In genomic region chr11:100619484-100619883, GRCh38 we compare ENCODE assay signal across 15 cellular contexts.
DNase-seq lines count a peak whose midpoint lies in the region; TF ChIP-seq lines count a peak whose summit lies in the region.
"Had no signal": no experiment of that assay in that cellular context is flagged by ENCODE, and none has a peak within 500 bp of the region (broad histone marks: within the 10 kb centered on the region; RNA-seq: fewer than 3 reads in every experiment).

No MANE protein-coding gene starts in this region.

- H3K27ac Mint-ChIP-seq in activated naive CD8-positive, alpha-beta T cell treated with anti-CD3 and anti-CD28 coated beads for 36 hours, result no peak overlapping the region
- H3K27ac Mint-ChIP-seq: activated CD4-positive, alpha-beta memory T cell treated with anti-CD3 and anti-CD28 coated beads for 36 hours; activated T-helper 1 cell treated with anti-CD3 and anti-CD28 coated beads, Interleukin-12 subunit alpha, Interleukin-12 subunit beta, Interleukin-2, Interleukin-4 antibody, amounts not matched to agents 30 ng/mL and 10 ng/mL and 1 ng/mL, durations not matched to agents 14 hours and 24 hours and 36 hours; CD4-positive, alpha-beta memory T cell; dendritic cell treated with granulocyte-macrophage colony-stimulating factor and Interleukin-4, amounts not matched to agents 40 ng/mL and 50 ng/mL, for 4 days had no signal

- DNase-seq in GM23248 (peak; percentile 17), PC-9 (no peak), fibroblast of pulmonary artery (ENCODE audit: low read depth) (peak; percentile 44), pulmonary artery endothelial cell (ENCODE audit: low read depth, low spot score) (peak; percentile 53), esophagus muscularis mucosa (ENCODE audit: extremely low spot score) (no peak), nucleus accumbens (lab: John Stamatoyannopoulos, UW) (no peak)
- DNase-seq in activated naive CD8-positive, alpha-beta T cell treated with anti-CD3 and anti-CD28 coated beads for 36 hours, result no peak
- DNase-seq: activated CD4-positive, alpha-beta memory T cell treated with anti-CD3 and anti-CD28 coated beads for 36 hours; amniotic stem cell; CD4-positive, alpha-beta memory T cell; NCI-H1436 treated with DMSO at 0.1 percent for 48 hours; small intestine; stimulated activated naive CD4-positive, alpha-beta T cell had no signal

- H3K9me3 ChIP-seq in GM23248 (ENCODE audit: low read depth) (no peaks in the 10 kb centered on the region), PC-9 (ENCODE audit: insufficient read depth, low read depth) (no peaks in the 10 kb centered on the region; the same call in 1 of the 2 replicates), esophagus muscularis mucosa (peaks cover 0 to 19% (median 17%) of the 10 kb centered on the region in 4 donors)

- no peaks in the 10 kb centered on the region for H3K9me2 ChIP-seq in GM23248 (ENCODE audit: insufficient read depth)
- H3K9me2 ChIP-seq in PC-9 (ENCODE audit: insufficient read depth), result no peaks in the 10 kb centered on the region

- no peak overlapping the region for H3K4me3 Mint-ChIP-seq in activated naive CD8-positive, alpha-beta T cell treated with anti-CD3 and anti-CD28 coated beads for 36 hours
- H3K4me3 Mint-ChIP-seq: activated CD4-positive, alpha-beta memory T cell treated with anti-CD3 and anti-CD28 coated beads for 36 hours; activated T-helper 1 cell treated with anti-CD3 and anti-CD28 coated beads, Interleukin-12 subunit alpha, Interleukin-12 subunit beta, Interleukin-2, Interleukin-4 antibody, amounts not matched to agents 30 ng/mL and 10 ng/mL and 1 ng/mL, durations not matched to agents 14 hours and 24 hours and 36 hours; CD4-positive, alpha-beta memory T cell; dendritic cell treated with granulocyte-macrophage colony-stimulating factor and Interleukin-4, amounts not matched to agents 40 ng/mL and 50 ng/mL, for 4 days had no signal

- intact Hi-C loops in PC-9 (cut with micrococcal nuclease; ENCODE audit: unreplicated experiment) (no loop called here), esophagus muscularis mucosa (cut with DNase I) (no loop called here)

- no peaks in the 10 kb centered on the region for H3F3A ChIP-seq in GM23248 (ENCODE audit: insufficient read depth)
- H3F3A ChIP-seq in PC-9 (ENCODE audit: insufficient read depth, low read depth), result no peaks in the 10 kb centered on the region

- no peak overlapping the region for H3K4me3 ChIP-seq in GM23248
- no peak overlapping the region for H3K4me3 ChIP-seq in PC-9
- no peak overlapping the region for H3K4me3 ChIP-seq in fibroblast of pulmonary artery (replicated peaks; ENCODE audit: low read depth, low read length)
- no peak overlapping the region for H3K4me3 ChIP-seq in esophagus muscularis mucosa

- H3K4me1 Mint-ChIP-seq in activated naive CD8-positive, alpha-beta T cell treated with anti-CD3 and anti-CD28 coated beads for 36 hours, result no peaks in the 10 kb centered on the region
- H3K4me1 Mint-ChIP-seq: CD4-positive, alpha-beta memory T cell had no signal

- no TSS peak for BruUV-seq in PC-9 (replicated peaks; lab: Mats Ljungman, UMichigan)

- H3K4me2 ChIP-seq in GM23248 (ENCODE audit: unreplicated experiment) (no peak overlapping the region), PC-9 (no peak overlapping the region)

- H3K36me3 Mint-ChIP-seq in activated naive CD8-positive, alpha-beta T cell treated with anti-CD3 and anti-CD28 coated beads for 36 hours, result no peaks in the 10 kb centered on the region
- H3K36me3 Mint-ChIP-seq: activated CD4-positive, alpha-beta memory T cell treated with anti-CD3 and anti-CD28 coated beads for 36 hours; CD4-positive, alpha-beta memory T cell had no signal

- no peak for TF ChIP-seq EP300 in esophagus muscularis mucosa (IDR thresholded peaks at IDR 0.05)

- no peaks in the 10 kb centered on the region for H3K27me3 Mint-ChIP-seq in activated naive CD8-positive, alpha-beta T cell treated with anti-CD3 and anti-CD28 coated beads for 36 hours
- H3K27me3 Mint-ChIP-seq: activated CD4-positive, alpha-beta memory T cell treated with anti-CD3 and anti-CD28 coated beads for 36 hours; CD4-positive, alpha-beta memory T cell; dendritic cell treated with granulocyte-macrophage colony-stimulating factor and Interleukin-4, amounts not matched to agents 40 ng/mL and 50 ng/mL, for 4 days had no signal

- no peaks in the 10 kb centered on the region for H3K36me3 ChIP-seq in GM23248 (ENCODE audit: low read depth)
- H3K36me3 ChIP-seq in PC-9 (ENCODE audit: low read depth), result no peaks in the 10 kb centered on the region
- no peaks in the 10 kb centered on the region for H3K36me3 ChIP-seq in esophagus muscularis mucosa

- no peaks in the 10 kb centered on the region for H3K79me2 ChIP-seq in GM23248 (ENCODE audit: insufficient read depth)
- H3K79me2 ChIP-seq in PC-9 (ENCODE audit: low read depth), result no peaks in the 10 kb centered on the region

- WGBS in GM23248 (ENCODE audit: low coverage in 1 of 2, low lambda C conversion rate in 2 of 2, missing lambda C conversion rate in 2 of 2), 2 experiments, result 7 to 11% methylated on average over 2 of the region's 2 CpGs
- 55% methylated on average over 2 of the region's 2 CpGs for WGBS in esophagus muscularis mucosa

- CTCF ChIA-PET in PC-9 (lab: Charles Lee), result no interaction called here

- peaks cover 14% of the 10 kb centered on the region for H3K9me3 Mint-ChIP-seq in activated naive CD8-positive, alpha-beta T cell treated with anti-CD3 and anti-CD28 coated beads for 36 hours

- no peak overlapping the region for H3K9ac ChIP-seq in GM23248

- H3K27me3 ChIP-seq in GM23248 (replicated peaks; ENCODE audit: insufficient read depth) (no peaks in the 10 kb centered on the region), PC-9 (ENCODE audit: insufficient read depth, low read depth) (no peaks in the 10 kb centered on the region), esophagus muscularis mucosa (no peaks in the 10 kb centered on the region)

- no peak for TF ChIP-seq POLR2A in esophagus muscularis mucosa (IDR thresholded peaks at IDR 0.05; ENCODE audit: low read depth)

- H4K20me1 ChIP-seq in GM23248 (ENCODE audit: insufficient read depth) (no peaks in the 10 kb centered on the region), PC-9 (ENCODE audit: insufficient read depth) (no peaks in the 10 kb centered on the region)

- POLR2A ChIA-PET in PC-9 (lab: Charles Lee; ENCODE audit: unreplicated experiment), result no interaction called here

- H3K27ac ChIP-seq in GM23248, result no peak overlapping the region
- no peak overlapping the region for H3K27ac ChIP-seq in PC-9
- H3K27ac ChIP-seq in esophagus muscularis mucosa (replicated peaks in 1 of 4), result no peak overlapping the region

- peak overlapping the region; percentile 30; the same call in 1 of the 2 replicates for H2AFZ ChIP-seq in GM23248
- peak overlapping the region; percentile 49; the same call in 1 of the 2 replicates for H2AFZ ChIP-seq in PC-9

- in situ Hi-C loops in GM23248 (cut with MboI), result no loop called here

- H3K4me1 ChIP-seq in GM23248 (ENCODE audit: insufficient read depth) (peaks cover 7% of the 10 kb centered on the region; the same call in 1 of the 2 replicates), PC-9 (replicated peaks; ENCODE audit: insufficient read depth) (no peaks in the 10 kb centered on the region), esophagus muscularis mucosa (peaks cover 0 to 4% (median 0%) of the 10 kb centered on the region in 4 donors)

- TF ChIP-seq CTCF in PC-9 (conservative IDR thresholded peaks at IDR 0.05) (no peak), fibroblast of pulmonary artery (IDR thresholded peaks at IDR 0.05; ENCODE audit: low read length, missing control alignments) (no peak), esophagus muscularis mucosa (IDR thresholded peaks at IDR 0.05) (no peak)

Comparison
In these comparisons a context has a peak if more than half of its experiments do, and no peak if none do; other contexts are left out.
1. DNase-seq: peak in GM23248 (single experiment), fibroblast of pulmonary artery (single experiment) and pulmonary artery endothelial cell (single experiment); none in PC-9 (0 of 2), activated naive CD8-positive, alpha-beta T cell treated with anti-CD3 and anti-CD28 coated beads for 36 hours (single experiment), esophagus muscularis mucosa (single experiment) and nucleus accumbens (0 of 56).